1 cellular context compared by ENCODE assay signal in genomic region chr19:4402171-4403004, GRCh38.
TF ChIP-seq lines count a peak whose summit lies in the region.

Gene CHAF1A (plus strand): TSS chr19:4402640. CDS start chr19:4402763, 123 bp downstream.

TF ChIP-seq in HepG2, 621 proteins besides CTCF, POLR2A, EP300 and RAD21 (continued from another document and continues in another):
- TF ChIP-seq PRDM15 (CRISPR knock-in tag; IDR thresholded peaks at IDR 0.05), result no peak
- no peak for TF ChIP-seq AKNA (CRISPR knock-in tag; IDR thresholded peaks at IDR 0.05; ENCODE audit: borderline replicate concordance)
- 0 out of 2 replicates have a peak, but pooled peaks have one; percentile 20 for TF ChIP-seq ZNF691 (CRISPR knock-in tag; IDR thresholded peaks at IDR 0.05; ENCODE audit: borderline replicate concordance, low read depth)
- TF ChIP-seq, protein P1, sequence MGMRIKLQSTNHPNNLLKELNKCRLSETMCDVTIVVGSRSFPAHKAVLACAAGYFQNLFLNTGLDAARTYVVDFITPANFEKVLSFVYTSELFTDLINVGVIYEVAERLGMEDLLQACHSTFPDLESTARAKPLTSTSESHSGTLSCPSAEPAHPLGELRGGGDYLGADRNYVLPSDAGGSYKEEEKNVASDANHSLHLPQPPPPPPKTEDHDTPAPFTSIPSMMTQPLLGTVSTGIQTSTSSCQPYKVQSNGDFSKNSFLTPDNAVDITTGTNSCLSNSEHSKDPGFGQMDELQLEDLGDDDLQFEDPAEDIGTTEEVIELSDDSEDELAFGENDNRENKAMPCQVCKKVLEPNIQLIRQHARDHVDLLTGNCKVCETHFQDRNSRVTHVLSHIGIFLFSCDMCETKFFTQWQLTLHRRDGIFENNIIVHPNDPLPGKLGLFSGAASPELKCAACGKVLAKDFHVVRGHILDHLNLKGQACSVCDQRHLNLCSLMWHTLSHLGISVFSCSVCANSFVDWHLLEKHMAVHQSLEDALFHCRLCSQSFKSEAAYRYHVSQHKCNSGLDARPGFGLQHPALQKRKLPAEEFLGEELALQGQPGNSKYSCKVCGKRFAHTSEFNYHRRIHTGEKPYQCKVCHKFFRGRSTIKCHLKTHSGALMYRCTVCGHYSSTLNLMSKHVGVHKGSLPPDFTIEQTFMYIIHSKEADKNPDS (CRISPR knock-in tag; IDR thresholded peaks at IDR 0.05), result no peak
- no peak for TF ChIP-seq NFKB2 (CRISPR knock-in tag; IDR thresholded peaks at IDR 0.05; ENCODE audit: borderline replicate concordance)
- 0 out of 2 replicates have a peak, but pooled peaks have one; percentile 48 for TF ChIP-seq RFXAP (CRISPR knock-in tag; IDR thresholded peaks at IDR 0.05; ENCODE audit: borderline replicate concordance)
- TF ChIP-seq MATR3 (CRISPR knock-in tag; IDR thresholded peaks at IDR 0.05), result no peak
- TF ChIP-seq ZNF83 (CRISPR knock-in tag; IDR thresholded peaks at IDR 0.05; ENCODE audit: borderline replicate concordance), result no peak
- TF ChIP-seq ELK4 (CRISPR knock-in tag; IDR thresholded peaks at IDR 0.05; ENCODE audit: borderline replicate concordance), result no peak
- TF ChIP-seq ZFP36L2 (CRISPR knock-in tag; IDR thresholded peaks at IDR 0.05), result no peak
- TF ChIP-seq, protein P2, sequence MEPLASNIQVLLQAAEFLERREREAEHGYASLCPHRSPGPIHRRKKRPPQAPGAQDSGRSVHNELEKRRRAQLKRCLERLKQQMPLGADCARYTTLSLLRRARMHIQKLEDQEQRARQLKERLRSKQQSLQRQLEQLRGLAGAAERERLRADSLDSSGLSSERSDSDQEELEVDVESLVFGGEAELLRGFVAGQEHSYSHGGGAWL (CRISPR knock-in tag; IDR thresholded peaks at IDR 0.05), result no peak
- TF ChIP-seq SPEN (CRISPR knock-in tag; IDR thresholded peaks at IDR 0.05; ENCODE audit: low read depth), result peak; percentile 85; the same call in 1 of the 2 replicates
- TF ChIP-seq ZBTB1 (CRISPR knock-in tag; IDR thresholded peaks at IDR 0.05; ENCODE audit: borderline replicate concordance), result no peak
- TF ChIP-seq YEATS4 (CRISPR knock-in tag; IDR thresholded peaks at IDR 0.05; ENCODE audit: borderline replicate concordance), result peak; percentile 67; the same call in 1 of the 2 replicates
- no peak; the same call in 1 of the 2 replicates for TF ChIP-seq ZNF556 (CRISPR knock-in tag; IDR thresholded peaks at IDR 0.05; ENCODE audit: borderline replicate concordance)
- TF ChIP-seq SMARCE1 (IDR thresholded peaks at IDR 0.05; ENCODE audit: borderline replicate concordance), result no peak
- no peak for TF ChIP-seq ZBTB46 (CRISPR knock-in tag; IDR thresholded peaks at IDR 0.05; ENCODE audit: borderline replicate concordance)
- TF ChIP-seq KAT7 (CRISPR knock-in tag; IDR thresholded peaks at IDR 0.05; ENCODE audit: borderline replicate concordance), result no peak
- TF ChIP-seq RXRA (CRISPR knock-in tag; IDR thresholded peaks at IDR 0.05), result peak; percentile 38; the same call in 1 of the 2 replicates
- peak; percentile 88 for TF ChIP-seq SP1 (IDR thresholded peaks at IDR 0.05)
- peak; percentile 50; the same call in 1 of the 2 replicates for TF ChIP-seq SP1 (CRISPR knock-in tag; IDR thresholded peaks at IDR 0.05)
- peak; percentile 75; the same call in 1 of the 2 replicates for TF ChIP-seq MAZ (IDR thresholded peaks at IDR 0.05; ENCODE audit: borderline replicate concordance, low read depth, low read length)
- peak; percentile 74; the same call in 1 of the 2 replicates for TF ChIP-seq MAZ (CRISPR knock-in tag; IDR thresholded peaks at IDR 0.05; ENCODE audit: low read depth)
- TF ChIP-seq FOXA3 (CRISPR knock-in tag; IDR thresholded peaks at IDR 0.05), result peak; percentile 33
- TF ChIP-seq ZNF432 (CRISPR knock-in tag; IDR thresholded peaks at IDR 0.05; ENCODE audit: borderline replicate concordance), result no peak
- TF ChIP-seq HMG20B (CRISPR knock-in tag; conservative IDR thresholded peaks at IDR 0.05), result no peak
- TF ChIP-seq, protein P3, sequence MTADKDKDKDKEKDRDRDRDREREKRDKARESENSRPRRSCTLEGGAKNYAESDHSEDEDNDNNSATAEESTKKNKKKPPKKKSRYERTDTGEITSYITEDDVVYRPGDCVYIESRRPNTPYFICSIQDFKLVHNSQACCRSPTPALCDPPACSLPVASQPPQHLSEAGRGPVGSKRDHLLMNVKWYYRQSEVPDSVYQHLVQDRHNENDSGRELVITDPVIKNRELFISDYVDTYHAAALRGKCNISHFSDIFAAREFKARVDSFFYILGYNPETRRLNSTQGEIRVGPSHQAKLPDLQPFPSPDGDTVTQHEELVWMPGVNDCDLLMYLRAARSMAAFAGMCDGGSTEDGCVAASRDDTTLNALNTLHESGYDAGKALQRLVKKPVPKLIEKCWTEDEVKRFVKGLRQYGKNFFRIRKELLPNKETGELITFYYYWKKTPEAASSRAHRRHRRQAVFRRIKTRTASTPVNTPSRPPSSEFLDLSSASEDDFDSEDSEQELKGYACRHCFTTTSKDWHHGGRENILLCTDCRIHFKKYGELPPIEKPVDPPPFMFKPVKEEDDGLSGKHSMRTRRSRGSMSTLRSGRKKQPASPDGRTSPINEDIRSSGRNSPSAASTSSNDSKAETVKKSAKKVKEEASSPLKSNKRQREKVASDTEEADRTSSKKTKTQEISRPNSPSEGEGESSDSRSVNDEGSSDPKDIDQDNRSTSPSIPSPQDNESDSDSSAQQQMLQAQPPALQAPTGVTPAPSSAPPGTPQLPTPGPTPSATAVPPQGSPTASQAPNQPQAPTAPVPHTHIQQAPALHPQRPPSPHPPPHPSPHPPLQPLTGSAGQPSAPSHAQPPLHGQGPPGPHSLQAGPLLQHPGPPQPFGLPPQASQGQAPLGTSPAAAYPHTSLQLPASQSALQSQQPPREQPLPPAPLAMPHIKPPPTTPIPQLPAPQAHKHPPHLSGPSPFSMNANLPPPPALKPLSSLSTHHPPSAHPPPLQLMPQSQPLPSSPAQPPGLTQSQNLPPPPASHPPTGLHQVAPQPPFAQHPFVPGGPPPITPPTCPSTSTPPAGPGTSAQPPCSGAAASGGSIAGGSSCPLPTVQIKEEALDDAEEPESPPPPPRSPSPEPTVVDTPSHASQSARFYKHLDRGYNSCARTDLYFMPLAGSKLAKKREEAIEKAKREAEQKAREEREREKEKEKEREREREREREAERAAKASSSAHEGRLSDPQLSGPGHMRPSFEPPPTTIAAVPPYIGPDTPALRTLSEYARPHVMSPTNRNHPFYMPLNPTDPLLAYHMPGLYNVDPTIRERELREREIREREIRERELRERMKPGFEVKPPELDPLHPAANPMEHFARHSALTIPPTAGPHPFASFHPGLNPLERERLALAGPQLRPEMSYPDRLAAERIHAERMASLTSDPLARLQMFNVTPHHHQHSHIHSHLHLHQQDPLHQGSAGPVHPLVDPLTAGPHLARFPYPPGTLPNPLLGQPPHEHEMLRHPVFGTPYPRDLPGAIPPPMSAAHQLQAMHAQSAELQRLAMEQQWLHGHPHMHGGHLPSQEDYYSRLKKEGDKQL (CRISPR knock-in tag; IDR thresholded peaks at IDR 0.05; ENCODE audit: low read depth), result no peak
- TF ChIP-seq ZNF75D (CRISPR knock-in tag; IDR thresholded peaks at IDR 0.05; ENCODE audit: borderline replicate concordance), result no peak
- TF ChIP-seq PAX8 (CRISPR knock-in tag; IDR thresholded peaks at IDR 0.05; ENCODE audit: borderline replicate concordance), result peak; percentile 42; the same call in 1 of the 2 replicates
- no peak for TF ChIP-seq ESRRA (CRISPR knock-in tag; IDR thresholded peaks at IDR 0.05; ENCODE audit: low read depth)
- no peak for TF ChIP-seq ZNF577 (CRISPR knock-in tag; IDR thresholded peaks at IDR 0.05; ENCODE audit: borderline replicate concordance, low read depth)
- no peak for TF ChIP-seq NCOR1 (IDR thresholded peaks at IDR 0.05; ENCODE audit: borderline replicate concordance, low read length)
- peak; percentile 97 for TF ChIP-seq RAD51 (IDR thresholded peaks at IDR 0.05; ENCODE audit: borderline replicate concordance)
- TF ChIP-seq ZIK1 (CRISPR knock-in tag; IDR thresholded peaks at IDR 0.05; ENCODE audit: borderline replicate concordance, low read depth), result no peak
